ENCODE assay signal across 26 cellular contexts in genomic region chr2:136439277-136439676, GRCh38.
"Had no signal": no experiment of that assay in that cellular context is flagged by ENCODE, and none has a peak within 500 bp of the region (broad histone marks: within the 10 kb centered on the region; RNA-seq: fewer than 3 reads in every experiment).

No MANE protein-coding gene starts in this region.

- H3K4me1 ChIP-seq: stomach, thyroid gland had no signal

- H3K9me3 Mint-ChIP-seq: activated B cell treated with CpG ODN at 0.5 μM for 24 hours; activated CD8-positive, alpha-beta T cell treated with anti-CD3 and anti-CD28 coated beads for 36 hours; activated naive CD8-positive, alpha-beta T cell treated with anti-CD3 and anti-CD28 coated beads, Interleukin-2, amount 50 U/mL, for 24 hours; activated T-cell treated with anti-CD3 and anti-CD28 coated beads, Interleukin-2, amount 50 U/mL, for 4 hours; activated T-helper 17 cell treated with anti-CD3 and anti-CD28 coated beads, Interleukin-2, amount 50 U/mL, for 72 hours; immature natural killer cell; nephron; stimulated activated naive B cell treated with anti-CD40 and anti-IgM and Interleukin-4, amounts not matched to agents 10 μg/mL and 1 μg/mL and 100 μg/mL, for 72 hours; T-helper 1 cell treated with Interleukin-12 subunit alpha and Interleukin-12 subunit beta and Interleukin-4 antibody, amounts not matched to agents 30 μg/mL and 1 μg/mL, for 36 hours had no signal

- H3K4me3 Mint-ChIP-seq: activated B cell treated with CpG ODN at 0.5 μM for 24 hours; activated CD8-positive, alpha-beta T cell treated with anti-CD3 and anti-CD28 coated beads for 36 hours; activated naive CD8-positive, alpha-beta T cell treated with anti-CD3 and anti-CD28 coated beads, Interleukin-2, amount 50 U/mL, for 24 hours; activated T-cell treated with anti-CD3 and anti-CD28 coated beads, Interleukin-2, amount 50 U/mL, for 4 hours; activated T-helper 17 cell treated with anti-CD3 and anti-CD28 coated beads, Interleukin-2, amount 50 U/mL, for 72 hours; immature natural killer cell; nephron; stimulated activated naive B cell treated with anti-CD40 and anti-IgM and Interleukin-4, amounts not matched to agents 10 μg/mL and 1 μg/mL and 100 μg/mL, for 72 hours; T-helper 1 cell treated with Interleukin-12 subunit alpha and Interleukin-12 subunit beta and Interleukin-4 antibody, amounts not matched to agents 30 μg/mL and 1 μg/mL, for 36 hours had no signal

- H3K27ac Mint-ChIP-seq: activated B cell treated with CpG ODN at 0.5 μM for 24 hours; activated CD8-positive, alpha-beta T cell treated with anti-CD3 and anti-CD28 coated beads for 36 hours; activated naive CD8-positive, alpha-beta T cell treated with anti-CD3 and anti-CD28 coated beads, Interleukin-2, amount 50 U/mL, for 24 hours; activated T-helper 17 cell treated with anti-CD3 and anti-CD28 coated beads, Interleukin-2, amount 50 U/mL, for 72 hours; immature natural killer cell; nephron; stimulated activated naive B cell treated with anti-CD40 and anti-IgM and Interleukin-4, amounts not matched to agents 10 μg/mL and 1 μg/mL and 100 μg/mL, for 72 hours; T-helper 1 cell treated with Interleukin-12 subunit alpha and Interleukin-12 subunit beta and Interleukin-4 antibody, amounts not matched to agents 30 μg/mL and 1 μg/mL, for 36 hours had no signal

- DNase-seq: activated B cell treated with CpG ODN at 0.5 μM for 24 hours; activated CD4-positive, alpha-beta T cell treated with anti-CD3 and anti-CD28 coated beads, Interleukin-2, amount 50 U/mL, for 1 hour; activated CD8-positive, alpha-beta T cell treated with anti-CD3 and anti-CD28 coated beads for 36 hours; activated gamma-delta T cell treated with Interleukin-2 at 50 U/mL for 16 hours; activated naive CD4-positive, alpha-beta T cell treated with anti-CD3 and anti-CD28 coated beads, Interleukin-2, amount 50 U/mL, for 16 hours; activated naive CD8-positive, alpha-beta T cell treated with anti-CD3 and anti-CD28 coated beads, Interleukin-2, amount 50 U/mL, for 24 hours; activated T-cell treated with anti-CD3 and anti-CD28 coated beads, Interleukin-2, amount 50 U/mL, for 4 hours; amygdala; central memory CD4-positive, alpha-beta T cell; foreskin fibroblast; head of caudate nucleus; hypothalamus; immature natural killer cell; kidney; left colon; mammary epithelial cell; stimulated activated CD4-positive, alpha-beta T cell treated with anti-CD3 and anti-CD28 coated beads, Interleukin-1b, Interleukin-23, amount 100 ng/mL, for 48 hours; stimulated activated naive B cell treated with anti-CD40 and anti-IgM and Interleukin-4, amounts not matched to agents 10 μg/mL and 1 μg/mL and 100 μg/mL, for 72 hours; stomach; T-helper 9 cell; thyroid gland had no signal

- H3K9me3 ChIP-seq: neutrophil, stomach, thyroid gland had no signal

- ATAC-seq: activated CD8-positive, alpha-beta T cell treated with anti-CD3 and anti-CD28 coated beads for 36 hours; activated naive CD8-positive, alpha-beta T cell treated with anti-CD3 and anti-CD28 coated beads, Interleukin-2, amount 50 U/mL, for 24 hours; activated T-cell treated with anti-CD3 and anti-CD28 coated beads, Interleukin-2, amount 50 U/mL, for 4 hours; activated T-helper 17 cell treated with anti-CD3 and anti-CD28 coated beads, Interleukin-2, amount 50 U/mL, for 72 hours; left colon; stimulated activated naive B cell treated with anti-CD40 and anti-IgM and Interleukin-4, amounts not matched to agents 10 μg/mL and 1 μg/mL and 100 μg/mL, for 72 hours had no signal

- H3K27me3 ChIP-seq: thyroid gland had no signal

- H3K4me3 ChIP-seq: smooth muscle cell, stomach, thyroid gland had no signal

- H3K36me3 ChIP-seq: neutrophil, stomach, thyroid gland had no signal

- H3K27ac ChIP-seq: neutrophil, stomach, thyroid gland had no signal

- H3K4me1 Mint-ChIP-seq: activated B cell treated with CpG ODN at 0.5 μM for 24 hours; activated naive CD8-positive, alpha-beta T cell treated with anti-CD3 and anti-CD28 coated beads, Interleukin-2, amount 50 U/mL, for 24 hours; activated T-helper 17 cell treated with anti-CD3 and anti-CD28 coated beads, Interleukin-2, amount 50 U/mL, for 72 hours; immature natural killer cell; stimulated activated naive B cell treated with anti-CD40 and anti-IgM and Interleukin-4, amounts not matched to agents 10 μg/mL and 1 μg/mL and 100 μg/mL, for 72 hours had no signal

- H3K36me3 Mint-ChIP-seq: immature natural killer cell; stimulated activated naive B cell treated with anti-CD40 and anti-IgM and Interleukin-4, amounts not matched to agents 10 μg/mL and 1 μg/mL and 100 μg/mL, for 72 hours had no signal
